ENCODE assay signal across 22 cellular contexts in the genomic region with DNA sequence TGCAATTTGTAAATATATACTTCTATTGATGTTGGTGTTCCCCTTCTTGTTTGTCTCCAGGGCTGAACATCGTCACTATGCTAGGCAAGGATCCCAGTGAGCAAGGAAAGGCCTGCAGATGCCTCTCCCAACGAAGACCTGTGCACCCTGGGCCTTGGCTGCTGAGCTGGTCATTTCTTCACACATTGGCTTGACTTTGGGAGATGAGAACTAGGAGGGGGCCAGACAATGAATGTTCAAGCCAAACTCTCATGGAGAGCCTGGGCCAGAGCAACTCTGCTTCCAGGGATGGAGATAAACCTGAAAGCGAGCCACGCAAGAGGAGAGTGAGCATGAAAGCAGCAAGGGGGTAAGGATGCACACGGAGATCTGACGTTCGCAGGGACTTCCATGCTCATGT.
DNase-seq lines count a peak whose midpoint lies in the region; ATAC-seq, FAIRE-seq and TF ChIP-seq lines count a peak whose summit lies in the region.
"Had no signal": no experiment of that assay in that cellular context is flagged by ENCODE, and none has a peak within 500 bp of the region (broad histone marks: within the 10 kb centered on the region; RNA-seq: fewer than 3 reads in every experiment).

No MANE protein-coding gene starts in this region.

- in situ Hi-C loops in mammary epithelial cell (cut with MboI; ENCODE audit: low sequenced_read_pairs in 2 of 2), result loop anchor here in 1 of 2 donors (25.0 kb wide), 1 partner anchor 1249 kb away; no protein-coding TSS in a partner anchor

- peak; percentile 84 for FAIRE-seq in bronchial epithelial cell (lab: Jason Lieb, UNC)
- FAIRE-seq: A549, G401.6, GM12891, GM19239 had no signal

- no peak overlapping the region for H3K4me3 Mint-ChIP-seq in Calu3 (ENCODE audit: low read depth, unreplicated experiment)
- H3K4me3 Mint-ChIP-seq: B cell; CD4-positive, alpha-beta T cell; CD8-positive, alpha-beta T cell had no signal

- H3K9me3 ChIP-seq in breast epithelium (no peaks in the 10 kb centered on the region), mammary epithelial cell (replicated peaks; ENCODE audit: insufficient read depth, low read length) (no peaks in the 10 kb centered on the region), gastroesophageal sphincter (peaks cover 0 to 3% (median 0%) of the 10 kb centered on the region in 3 donors)
- H3K9me3 ChIP-seq: A549, Caco-2 had no signal

- no peak overlapping the region for H3K9ac ChIP-seq in mammary epithelial cell (ENCODE audit: insufficient read depth, low read length)
- H3K9ac ChIP-seq: BLaER1 treated with 17β-estradiol and CSF1 and Interleukin-3, amounts not matched to agents 10 nM and 100 nM had no signal

- peak; percentile 29 for ATAC-seq in gastroesophageal sphincter
- ATAC-seq in sciatic nerve, result peak; percentile 65
- ATAC-seq: A549; CD8-positive, alpha-beta T cell had no signal

- no peak overlapping the region for H3K4me2 ChIP-seq in mammary epithelial cell (ENCODE audit: insufficient read depth, low read depth, low read length)
- H3K4me2 ChIP-seq: A549; BLaER1 treated with 17β-estradiol and CSF1 and Interleukin-3, amounts not matched to agents 10 nM and 100 nM had no signal

- TF ChIP-seq CTCF in breast epithelium (IDR thresholded peaks at IDR 0.05) (no peak), mammary epithelial cell (conservative IDR thresholded peaks at IDR 0.05 in 1 of 2, IDR thresholded peaks at IDR 0.05 in 1 of 2; ENCODE audit: extremely low read depth in 1 of 2, insufficient read depth in 1 of 2, low read depth in 1 of 2, low read length in 2 of 2) (no peak), bronchial epithelial cell (IDR thresholded peaks at IDR 0.05; ENCODE audit: insufficient read depth, low read length, severe bottlenecking) (no peak), gastroesophageal sphincter (IDR thresholded peaks at IDR 0.05) (no peak), Calu3 (IDR thresholded peaks at IDR 0.05; ENCODE audit: unreplicated experiment) (no peak)

- intact Hi-C loops in breast epithelium (cut with DNase I; ENCODE audit: low total_unique reads), result no loop called here
- intact Hi-C loops in mammary epithelial cell (cut with micrococcal nuclease), result no loop called here
- intact Hi-C loops in sciatic nerve (cut with DNase I), result loop anchor here (10.0 kb wide), 1 partner anchor 1257 kb away; no protein-coding TSS in a partner anchor
- intact Hi-C loops in Calu3 (cut with micrococcal nuclease; ENCODE audit: unreplicated experiment), result no loop called here

- H3K4me1 ChIP-seq in breast epithelium (no peaks in the 10 kb centered on the region), mammary epithelial cell (ENCODE audit: insufficient read depth, low read length) (no peaks in the 10 kb centered on the region), gastroesophageal sphincter (no peaks in the 10 kb centered on the region)
- H3K4me1 ChIP-seq: A549; BLaER1 treated with 17β-estradiol and CSF1 and Interleukin-3, amounts not matched to agents 10 nM and 100 nM; Caco-2 had no signal

- no peaks in the 10 kb centered on the region for H3K79me2 ChIP-seq in mammary epithelial cell (ENCODE audit: insufficient read depth, low read length)

- H3K27ac ChIP-seq in breast epithelium (peak overlapping the region; percentile 17 to 52), mammary epithelial cell (ENCODE audit: insufficient read depth, low read depth, low read length) (no peak overlapping the region), gastroesophageal sphincter (no peak overlapping the region)
- H3K27ac ChIP-seq: 22Rv1; A549; BLaER1 treated with 17β-estradiol and CSF1 and Interleukin-3, amounts not matched to agents 10 nM and 100 nM; C4-2B had no signal

- H3K4me3 ChIP-seq in breast epithelium (no peak overlapping the region), mammary epithelial cell (replicated peaks in 1 of 3; ENCODE audit: insufficient read depth in 1 of 3, low read depth in 2 of 3, low read length in 3 of 3) (no peak overlapping the region), bronchial epithelial cell (ENCODE audit: low read depth, low read length) (no peak overlapping the region), gastroesophageal sphincter (no peak overlapping the region)
- H3K4me3 ChIP-seq: A549; BLaER1 treated with 17β-estradiol and CSF1 and Interleukin-3, amounts not matched to agents 10 nM and 100 nM had no signal

- H3K36me3 ChIP-seq in breast epithelium (no peaks in the 10 kb centered on the region), mammary epithelial cell (ENCODE audit: insufficient read depth, low read length) (no peaks in the 10 kb centered on the region), bronchial epithelial cell (ENCODE audit: control insufficient read depth, insufficient read depth, low read length) (no peaks in the 10 kb centered on the region), gastroesophageal sphincter (no peaks in the 10 kb centered on the region)
- H3K36me3 ChIP-seq: BLaER1 treated with 17β-estradiol and CSF1 and Interleukin-3, amounts not matched to agents 10 nM and 100 nM had no signal

- H3K27me3 ChIP-seq in breast epithelium (no peaks in the 10 kb centered on the region), mammary epithelial cell (ENCODE audit: insufficient read depth, low read length) (no peaks in the 10 kb centered on the region), bronchial epithelial cell (ENCODE audit: control insufficient read depth, insufficient read depth, low read length) (no peaks in the 10 kb centered on the region), gastroesophageal sphincter (no peaks in the 10 kb centered on the region)
- H3K27me3 ChIP-seq: BLaER1 treated with 17β-estradiol and CSF1 and Interleukin-3, amounts not matched to agents 10 nM and 100 nM had no signal

- TF ChIP-seq EP300 in gastroesophageal sphincter (IDR thresholded peaks at IDR 0.05), result no peak

- no peaks in the 10 kb centered on the region for H3K9me3 Mint-ChIP-seq in Calu3 (ENCODE audit: low read depth, unreplicated experiment)
- H3K9me3 Mint-ChIP-seq: CD4-positive, alpha-beta T cell; CD8-positive, alpha-beta T cell had no signal

- H2AFZ ChIP-seq in mammary epithelial cell (ENCODE audit: low read depth, low read length), result no peak overlapping the region

- 71% methylated on average over 7 of the region's 7 CpGs for WGBS in mammary epithelial cell (ENCODE audit: low coverage, missing lambda C conversion rate)
- WGBS in gastroesophageal sphincter (ENCODE audit: low coverage in 1 of 2), 2 donors, result 80 to 100% methylated on average over 1 of the region's 7 CpGs

- CTCF ChIA-PET in mammary epithelial cell (lab: Charles Lee; ENCODE audit: low non-redundant PET), result no interaction called here
- CTCF ChIA-PET in Calu3 (lab: Charles Lee), result no interaction called here

- no peaks in the 10 kb centered on the region for H3K4me1 Mint-ChIP-seq in Calu3 (ENCODE audit: low read depth, unreplicated experiment)
- H3K4me1 Mint-ChIP-seq: B cell had no signal

- BruUV-seq in mammary epithelial cell (replicated peaks; lab: Mats Ljungman, UMichigan), result no TSS peak
- no TSS peak for BruUV-seq in Calu3 (replicated peaks; lab: Mats Ljungman, UMichigan)

- H3K27me3 Mint-ChIP-seq in Calu3 (ENCODE audit: unreplicated experiment), result peaks cover 43% of the 10 kb centered on the region
- H3K27me3 Mint-ChIP-seq: B cell; CD4-positive, alpha-beta T cell had no signal

- dilution Hi-C loops in mammary epithelial cell (cut with HindIII; ENCODE audit: low sequenced_read_pairs), result no loop called here

- H3K36me3 Mint-ChIP-seq in Calu3 (ENCODE audit: insufficient read depth, unreplicated experiment), result no peaks in the 10 kb centered on the region

- DNase-seq in breast epithelium (ENCODE audit: low spot score in 2 of 2), result no peak
- DNase-seq in mammary epithelial cell, result no peak
- DNase-seq in bronchial epithelial cell (ENCODE audit: low read depth), result no peak
- DNase-seq in sciatic nerve (ENCODE audit: low spot score), result no peak
- DNase-seq in Calu3, result no peak
- no peak for DNase-seq in NCI-H345 (lab: John Stamatoyannopoulos, UW)
- DNase-seq in DMS 273 treated with DMSO at 0.1 percent for 48 hours (lab: John Stamatoyannopoulos, UW), result no peak
- DNase-seq: AML-193; Caco-2; CD4-positive, alpha-beta T cell; CD8-positive, alpha-beta T cell; DMS79 treated with DMSO at 0.1 percent for 48 hours; GF-D8 had no signal

- no peak for TF ChIP-seq POLR2A in breast epithelium (IDR thresholded peaks at IDR 0.05)
- no peak for TF ChIP-seq POLR2A in gastroesophageal sphincter (IDR thresholded peaks at IDR 0.05)

- no peaks in the 10 kb centered on the region for H4K20me1 ChIP-seq in mammary epithelial cell (ENCODE audit: insufficient read depth, low read length)
- H4K20me1 ChIP-seq: BLaER1 treated with 17β-estradiol and CSF1 and Interleukin-3, amounts not matched to agents 10 nM and 100 nM had no signal

- H3K27ac Mint-ChIP-seq in Calu3 (ENCODE audit: unreplicated experiment), result no peak overlapping the region
- H3K27ac Mint-ChIP-seq: B cell; CD4-positive, alpha-beta T cell; CD8-positive, alpha-beta T cell had no signal

Comparison
In these comparisons a context has a peak if more than half of its experiments do, and no peak if none do; other contexts are left out.
1. H3K27ac ChIP-seq: peak in breast epithelium (2 of 2); none in mammary epithelial cell (single experiment) and gastroesophageal sphincter (0 of 4).